ENCODE assay signal across 1 cellular context in the genomic region with DNA sequence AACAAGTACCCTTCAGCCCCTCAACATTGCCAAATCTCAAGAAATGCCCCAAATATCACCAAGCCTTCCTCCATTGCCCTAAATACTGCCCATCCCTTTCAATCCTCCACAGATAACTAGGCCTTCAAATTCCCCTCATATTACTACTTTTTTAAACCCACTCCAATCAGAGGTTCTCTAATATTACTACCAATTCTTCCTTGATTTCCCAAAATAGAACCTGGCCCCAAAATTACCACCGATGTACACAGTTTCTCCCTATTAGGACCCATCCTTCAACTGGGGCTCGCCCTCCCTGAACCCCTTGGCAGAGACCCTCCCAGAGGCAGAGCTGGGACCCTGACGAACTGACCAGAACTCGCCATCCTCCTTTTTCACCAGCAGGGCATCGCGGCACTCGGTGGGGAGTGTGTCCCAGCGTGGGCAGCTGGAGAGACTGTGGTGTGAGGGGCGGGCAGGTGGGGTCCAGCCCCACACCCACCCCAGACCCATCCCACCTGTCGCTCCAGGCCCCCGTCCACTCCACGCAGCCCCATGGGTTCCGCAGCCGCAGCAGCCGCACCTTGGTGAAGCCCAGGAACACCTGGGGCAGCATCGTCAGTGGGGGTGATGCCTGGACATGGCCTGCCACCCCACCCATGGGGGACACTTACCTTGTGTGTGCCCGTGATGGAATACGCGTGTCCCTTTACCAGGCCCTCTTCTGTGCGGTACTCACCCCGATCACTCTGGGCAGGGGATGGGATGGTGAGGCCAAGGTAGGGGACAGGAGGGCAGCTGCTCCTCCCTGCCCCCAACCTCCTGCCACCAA.
TF ChIP-seq lines count a peak whose summit lies in the region.

No MANE protein-coding gene starts in this region.

TF ChIP-seq in IMR-90, 13 proteins besides CTCF, POLR2A, EP300 and RAD21:
- no peak for TF ChIP-seq CEBPB (IDR thresholded peaks at IDR 0.05; ENCODE audit: low read depth, low read length)
- no peak for TF ChIP-seq RFX5 (IDR thresholded peaks at IDR 0.05; ENCODE audit: low read depth, low read length)
- TF ChIP-seq SMC3 (IDR thresholded peaks at IDR 0.05; ENCODE audit: low read depth, low read length), result no peak
- TF ChIP-seq CHD1 (IDR thresholded peaks at IDR 0.05; ENCODE audit: low read depth, low read length), result no peak
- TF ChIP-seq FOS (IDR thresholded peaks at IDR 0.05; ENCODE audit: low read depth, low read length), result no peak
- TF ChIP-seq MAZ (IDR thresholded peaks at IDR 0.05; ENCODE audit: borderline replicate concordance, low read depth, low read length), result no peak
- TF ChIP-seq, protein P1, sequence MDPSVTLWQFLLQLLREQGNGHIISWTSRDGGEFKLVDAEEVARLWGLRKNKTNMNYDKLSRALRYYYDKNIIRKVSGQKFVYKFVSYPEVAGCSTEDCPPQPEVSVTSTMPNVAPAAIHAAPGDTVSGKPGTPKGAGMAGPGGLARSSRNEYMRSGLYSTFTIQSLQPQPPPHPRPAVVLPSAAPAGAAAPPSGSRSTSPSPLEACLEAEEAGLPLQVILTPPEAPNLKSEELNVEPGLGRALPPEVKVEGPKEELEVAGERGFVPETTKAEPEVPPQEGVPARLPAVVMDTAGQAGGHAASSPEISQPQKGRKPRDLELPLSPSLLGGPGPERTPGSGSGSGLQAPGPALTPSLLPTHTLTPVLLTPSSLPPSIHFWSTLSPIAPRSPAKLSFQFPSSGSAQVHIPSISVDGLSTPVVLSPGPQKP (IDR thresholded peaks at IDR 0.05; ENCODE audit: borderline replicate concordance, low read depth, low read length), result no peak
- TF ChIP-seq BHLHE40 (IDR thresholded peaks at IDR 0.05; ENCODE audit: low read depth, low read length), result no peak
- TF ChIP-seq RCOR1 (IDR thresholded peaks at IDR 0.05; ENCODE audit: insufficient replicate concordance, low read length), result no peak
- TF ChIP-seq MXI1 (IDR thresholded peaks at IDR 0.05; ENCODE audit: borderline replicate concordance, low read depth, low read length), result no peak
- TF ChIP-seq MAFK (IDR thresholded peaks at IDR 0.05; ENCODE audit: low read depth, low read length), result no peak
